ENCODE assay signal across 8 cellular contexts in the genomic region with DNA sequence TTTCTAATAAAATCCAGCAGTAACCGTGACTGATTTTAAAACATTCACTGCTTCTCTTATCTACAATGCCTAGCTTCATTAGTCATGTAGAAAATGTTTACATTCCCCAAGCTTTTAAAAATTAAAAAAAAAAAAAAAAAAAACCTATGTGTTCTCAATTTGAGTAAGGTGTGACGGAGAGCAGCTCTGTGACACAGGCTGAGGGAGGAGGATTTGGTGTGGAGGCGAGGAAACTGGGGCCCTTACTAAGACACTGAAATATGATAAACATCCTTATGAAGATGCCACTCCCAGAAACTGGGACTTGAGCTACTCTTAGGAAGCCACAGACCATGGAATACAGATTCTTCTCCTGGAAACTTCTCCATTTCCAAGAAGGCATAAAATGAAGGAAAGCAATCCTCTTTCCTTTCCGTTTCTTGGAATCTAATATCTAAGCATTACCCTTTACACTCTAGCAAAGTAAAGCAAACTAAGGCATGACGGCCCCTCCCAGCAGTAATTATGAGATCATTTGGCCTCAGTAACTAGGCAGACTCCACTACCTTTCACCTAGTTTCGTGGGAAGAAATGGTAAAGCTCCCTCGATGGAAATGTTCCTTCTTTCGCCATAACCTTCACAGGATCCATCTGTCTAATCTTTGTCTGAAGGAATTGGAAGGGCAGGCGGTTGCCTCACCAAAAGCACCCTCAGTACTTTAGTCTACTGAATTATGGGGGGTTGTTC. TPM values are rescaled to one million over a fixed set of nuclear protein-coding genes. Genes with fewer than 3 reads are reported as not detected.
A peak's percentile ranks its signal among the peaks of the same experiment; 100 is the strongest.
DNase-seq lines count a peak whose midpoint lies in the region; ATAC-seq and TF ChIP-seq lines count a peak whose summit lies in the region.

No MANE protein-coding gene starts in this region.

- WGBS in suprapubic skin = 63% methylated on average over 9 of the region's 9 CpGs

- peak overlapping the region; percentile 49 for H3K27ac ChIP-seq in suprapubic skin

- ATAC-seq in GM21737 (IDR thresholded peaks at IDR 0.05; ENCODE audit: unreplicated experiment) = peak; percentile 25
- ATAC-seq in T-cell (replicated peaks in 1 of 4) = peak in 1 of 4 experiments; percentile 35

- peaks cover 0 to 7% (median 0%) of the 10 kb centered on the region in 3 donors for H3K9me3 Mint-ChIP-seq in T-cell

- DNase-seq in AG09319 (ENCODE audit: extremely low read depth, low read depth) (peak; percentile 56), T-cell (peak in 12 of 34 experiments; percentile 11 to 65 (median 23)), fibroblast of pulmonary artery (ENCODE audit: low read depth) (peak; percentile 51), suprapubic skin (ENCODE audit: low spot score in 2 of 2) (no peak), cerebellar nuclear complex (lab: John Stamatoyannopoulos, UW) (no peak), NCI-H345 (lab: John Stamatoyannopoulos, UW) (no peak), NCI-H2196 (lab: John Stamatoyannopoulos, UW; ENCODE audit: unreplicated experiment) (no peak)

- H3K4me1 ChIP-seq in suprapubic skin = peaks cover 10% of the 10 kb centered on the region

- TF ChIP-seq POLR2A in suprapubic skin (IDR thresholded peaks at IDR 0.05) = no peak

- H3K4me3 Mint-ChIP-seq in T-cell = peak overlapping the region in 1 of 3 donors; percentile 27

- no peaks in the 10 kb centered on the region for H3K36me3 Mint-ChIP-seq in T-cell

- CTCF ChIA-PET in T-cell (lab: Charles Lee) = interaction anchor here (0.6 to 1.0 kb wide), 5 partner anchors 17 to 92 kb away, joined by 3 to 6 read pairs (median 3); no protein-coding TSS in a partner anchor

- no peak overlapping the region for H3K4me3 ChIP-seq in fibroblast of pulmonary artery (replicated peaks; ENCODE audit: low read depth, low read length)
- H3K4me3 ChIP-seq in suprapubic skin = no peak overlapping the region

- no peaks in the 10 kb centered on the region for H3K27me3 ChIP-seq in suprapubic skin

- H3K27ac Mint-ChIP-seq in T-cell = peak overlapping the region; percentile 36 to 81

- POLR2A ChIA-PET in T-cell (lab: Charles Lee) = interaction anchor here (0.6 to 1.2 kb wide), 4 partner anchors 19 to 787 kb away, joined by 3 to 16 read pairs (median 8); partner anchors contain the start of gene GRAMD2B (in 1 of the 2)

- no peak for TF ChIP-seq EP300 in suprapubic skin (IDR thresholded peaks at IDR 0.05)

- H3K9me3 ChIP-seq in suprapubic skin = no peaks in the 10 kb centered on the region

- no peaks in the 10 kb centered on the region for H3K27me3 Mint-ChIP-seq in T-cell

- H3K36me3 ChIP-seq in suprapubic skin = peaks cover 1% of the 10 kb centered on the region

- TF ChIP-seq CTCF in AG09319 (IDR thresholded peaks at IDR 0.05; ENCODE audit: low read depth, low read length) (no peak), fibroblast of pulmonary artery (IDR thresholded peaks at IDR 0.05; ENCODE audit: low read length, missing control alignments) (no peak), suprapubic skin (IDR thresholded peaks at IDR 0.05) (no peak)

- peaks cover 72 to 83% (median 76%) of the 10 kb centered on the region in 3 donors for H3K4me1 Mint-ChIP-seq in T-cell

RNA-seq across cellular contexts. Expression of gene GRAMD2B, which starts 23.5 kb away (rescaled TPM):
- total RNA-seq in T-cell = 10 to 100 TPM in 1 of 5 donors, 1 to 10 TPM in 4; 5.7 to 14.1 (median 6.0) TPM
- 10 to 100 TPM; 43.9 to 85.0 (median 52.3) TPM for total RNA-seq in suprapubic skin

Comparison
In these comparisons a context has a peak if more than half of its experiments do, and no peak if none do; other contexts are left out.
1. DNase-seq: peak in AG09319 (single experiment) and fibroblast of pulmonary artery (single experiment); none in suprapubic skin (0 of 2), cerebellar nuclear complex (0 of 2), NCI-H345 (single experiment) and NCI-H2196 (single experiment).